Comparison of ENCODE assay signal across 1 cellular context in the genomic region with DNA sequence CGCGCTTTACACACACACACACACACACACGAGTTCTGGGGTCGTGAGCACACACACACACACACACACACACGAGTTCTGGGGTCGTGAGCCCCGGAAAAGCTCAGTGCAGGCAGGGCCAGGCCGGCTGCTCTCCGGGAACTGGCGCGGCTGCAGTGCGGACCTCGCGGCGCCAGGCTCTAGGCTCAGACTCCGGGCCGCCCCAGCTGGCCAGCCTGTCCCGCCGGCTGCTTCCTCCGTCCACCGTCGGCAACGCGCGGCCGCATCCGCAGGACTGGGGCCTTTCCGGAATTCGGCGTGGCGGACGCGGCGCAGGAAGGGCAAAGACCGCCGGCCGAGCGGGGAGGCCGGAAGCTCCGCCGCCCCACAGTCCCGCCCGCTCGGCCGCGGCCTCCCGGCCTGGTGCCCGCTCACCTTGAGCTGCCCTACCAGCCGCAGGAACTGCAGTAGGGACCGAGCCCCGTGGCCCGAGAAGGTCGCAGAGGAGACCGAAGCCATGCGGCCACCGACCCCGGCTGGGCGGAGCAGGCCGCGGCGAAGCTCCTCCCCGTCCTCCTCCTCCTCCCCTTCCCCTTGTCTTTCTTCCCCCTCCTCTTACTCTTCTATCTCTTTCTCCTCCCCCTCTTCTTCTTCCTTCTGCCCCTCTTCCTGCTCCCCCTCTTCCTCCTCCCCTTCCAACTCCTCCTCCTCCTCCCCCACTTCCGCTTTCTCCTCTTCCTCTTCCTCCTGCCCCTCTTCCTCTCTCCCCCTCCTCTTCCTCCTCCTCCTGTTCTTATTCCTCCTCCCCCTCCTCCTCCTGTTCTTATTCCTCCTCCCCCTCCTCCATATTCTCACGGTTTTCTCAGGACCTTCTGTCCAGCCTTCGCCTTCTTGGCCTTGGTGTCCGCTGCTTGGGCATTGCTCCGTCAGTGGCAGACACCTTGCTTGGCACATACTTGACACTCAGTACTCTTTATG.
TF ChIP-seq lines count a peak whose summit lies in the region.

A gene with protein sequence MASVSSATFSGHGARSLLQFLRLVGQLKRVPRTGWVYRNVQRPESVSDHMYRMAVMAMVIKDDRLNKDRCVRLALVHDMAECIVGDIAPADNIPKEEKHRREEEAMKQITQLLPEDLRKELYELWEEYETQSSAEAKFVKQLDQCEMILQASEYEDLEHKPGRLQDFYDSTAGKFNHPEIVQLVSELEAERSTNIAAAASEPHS (minus strand): TSS at position 533 of the 957 bp plus-strand sequence. CDS start 35 bp downstream, at position 498.

TF ChIP-seq in HCT116, 20 proteins besides CTCF, POLR2A, EP300 and RAD21 (continued from another document):
- TF ChIP-seq SIN3A (IDR thresholded peaks at IDR 0.05; ENCODE audit: low read depth) (peak; percentile 50), MAX (IDR thresholded peaks at IDR 0.05) (peak; percentile 72), TCF7L2 (IDR thresholded peaks at IDR 0.05; ENCODE audit: borderline replicate concordance, extremely low read depth, insufficient read depth, insufficient read length) (peak; percentile 24), ELF1 (IDR thresholded peaks at IDR 0.05; ENCODE audit: borderline replicate concordance, low read depth) (peak; percentile 67), YY1 (IDR thresholded peaks at IDR 0.05; ENCODE audit: extremely low read depth, insufficient replicate concordance, low read depth, low read length) (peak; percentile 17), ZFX (IDR thresholded peaks at IDR 0.05) (peak; percentile 95)
